8 cellular contexts compared by ENCODE assay signal in genomic region chrX:72128881-72129280, GRCh38. TPM values are rescaled to one million over a fixed set of nuclear protein-coding genes. Genes with fewer than 3 reads are reported as not detected.
DNase-seq lines count a peak whose midpoint lies in the region; ATAC-seq and TF ChIP-seq lines count a peak whose summit lies in the region.

No MANE protein-coding gene starts in this region.

- H3K27ac ChIP-seq in esophagus muscularis mucosa (replicated peaks in 1 of 4) (no peak overlapping the region), suprapubic skin (no peak overlapping the region)

- no peak for TF ChIP-seq POLR2A in esophagus muscularis mucosa (IDR thresholded peaks at IDR 0.05; ENCODE audit: low read depth)
- no peak for TF ChIP-seq POLR2A in suprapubic skin (IDR thresholded peaks at IDR 0.05)

- H3K4me1 ChIP-seq in esophagus muscularis mucosa (peaks cover 23 to 78% (median 74%) of the 10 kb centered on the region in 4 donors), suprapubic skin (peaks cover 40% of the 10 kb centered on the region)

- H3K27me3 ChIP-seq in esophagus muscularis mucosa: peaks cover 0 to under 1% (median 0%) of the 10 kb centered on the region in 4 donors
- H3K27me3 ChIP-seq in suprapubic skin: no peaks in the 10 kb centered on the region

- ATAC-seq in HG02852 (IDR thresholded peaks at IDR 0.05; ENCODE audit: unreplicated experiment): no peak

- H3K36me3 ChIP-seq in esophagus muscularis mucosa (peaks cover 0 to 4% (median 0%) of the 10 kb centered on the region in 4 donors), suprapubic skin (no peaks in the 10 kb centered on the region)

- TF ChIP-seq EP300 in esophagus muscularis mucosa (IDR thresholded peaks at IDR 0.05): no peak
- TF ChIP-seq EP300 in suprapubic skin (IDR thresholded peaks at IDR 0.05): no peak

- H3K4me3 ChIP-seq in esophagus muscularis mucosa (no peak overlapping the region), suprapubic skin (no peak overlapping the region)

- TF ChIP-seq CTCF in esophagus muscularis mucosa (IDR thresholded peaks at IDR 0.05): peak in 2 of 3 experiments; percentile 26 to 45
- TF ChIP-seq CTCF in suprapubic skin (IDR thresholded peaks at IDR 0.05): peak; percentile 7 to 32

- 68% methylated on average over 6 of the region's 6 CpGs for WGBS in esophagus muscularis mucosa
- 64% methylated on average over 6 of the region's 6 CpGs for WGBS in suprapubic skin

- intact Hi-C loops in esophagus muscularis mucosa (cut with DNase I): no loop called here

- H3K9me3 ChIP-seq in esophagus muscularis mucosa: no peaks in the 10 kb centered on the region
- H3K9me3 ChIP-seq in suprapubic skin: no peaks in the 10 kb centered on the region

- peak; percentile 50 to 54 for DNase-seq in activated T-cell treated with anti-CD3 and anti-CD28 coated beads, Interleukin-2, amount 50 U/mL, for 48 hours
- no peak for DNase-seq in activated T-cell treated with anti-CD3 and anti-CD28 coated beads for 4 hours
- DNase-seq in NCI-H1105 (lab: John Stamatoyannopoulos, UW): peak; percentile 1
- no peak for DNase-seq in esophagus muscularis mucosa (ENCODE audit: extremely low spot score)
- no peak for DNase-seq in suprapubic skin (ENCODE audit: low spot score in 2 of 2)
- DNase-seq in GOT3 (lab: John Stamatoyannopoulos, UW): no peak
- no peak for DNase-seq in HPDE6-E6E7 (ENCODE audit: extremely low spot score)

RNA-seq across cellular contexts. Expression of gene RTL5, which starts 2.8 kb away (rescaled TPM):
- total RNA-seq in esophagus muscularis mucosa (10 to 100 TPM in 3 of 4 donors, 1 to 10 TPM in 1; 8.0 to 19.8 (median 13.3) TPM), suprapubic skin (1 to 10 TPM; 1.2 to 2.4 (median 1.3) TPM)

RNA-seq across cellular contexts. Expression of gene PIN4, which starts 52.7 kb away (rescaled TPM):
- total RNA-seq in esophagus muscularis mucosa (10 to 100 TPM in 3 of 4 donors, 1 to 10 TPM in 1; 6.8 to 20.4 (median 11.5) TPM), suprapubic skin (10 to 100 TPM in 2 of 4 donors, 1 to 10 TPM in 2; 4.3 to 16.5 (median 11.8) TPM)

Comparison
In these comparisons a context has a peak if more than half of its experiments do, and no peak if none do; other contexts are left out.
1. DNase-seq: peak in activated T-cell treated with anti-CD3 and anti-CD28 coated beads, Interleukin-2, amount 50 U/mL, for 48 hours (2 of 2) and NCI-H1105 (single experiment); none in activated T-cell treated with anti-CD3 and anti-CD28 coated beads for 4 hours (single experiment), esophagus muscularis mucosa (single experiment), suprapubic skin (0 of 2), GOT3 (single experiment) and HPDE6-E6E7 (single experiment).